1 cellular context compared by ENCODE assay signal in genomic region chr5:157479166-157479565, GRCh38.
TF ChIP-seq lines count a peak whose summit lies in the region.

No MANE protein-coding gene starts in this region.

TF ChIP-seq in IMR-90, 13 proteins besides CTCF, POLR2A, EP300 and RAD21:
- TF ChIP-seq ELK1 (IDR thresholded peaks at IDR 0.05; ENCODE audit: borderline replicate concordance, low read depth, low read length) (no peak), USF2 (IDR thresholded peaks at IDR 0.05; ENCODE audit: low read depth, low read length) (no peak), RCOR1 (IDR thresholded peaks at IDR 0.05; ENCODE audit: insufficient replicate concordance, low read length) (no peak), MAZ (IDR thresholded peaks at IDR 0.05; ENCODE audit: borderline replicate concordance, low read depth, low read length) (no peak), CHD1 (IDR thresholded peaks at IDR 0.05; ENCODE audit: low read depth, low read length) (no peak), FOS (IDR thresholded peaks at IDR 0.05; ENCODE audit: low read depth, low read length) (no peak), NFE2L2 (IDR thresholded peaks at IDR 0.05; ENCODE audit: low read depth, low read length) (no peak), BHLHE40 (IDR thresholded peaks at IDR 0.05; ENCODE audit: low read depth, low read length) (no peak), CEBPB (IDR thresholded peaks at IDR 0.05; ENCODE audit: low read depth, low read length) (no peak)
